In genomic region chr13:109521719-109522118, GRCh38 we compare ENCODE assay signal across 32 cellular contexts.
"Had no signal": no experiment of that assay in that cellular context is flagged by ENCODE, and none has a peak within 500 bp of the region (broad histone marks: within the 10 kb centered on the region; RNA-seq: fewer than 3 reads in every experiment).

No MANE protein-coding gene starts in this region.

- H3K9me3 Mint-ChIP-seq: naive B cell; naive thymus-derived CD8-positive, alpha-beta T cell; natural killer cell treated with Interleukin-12 subunit alpha and Interleukin-12 subunit beta and Interleukin-15 and Interleukin-18, amount 100 ng/mL, for 72 hours; nephron progenitor cell; neural crest cell; stimulated activated memory B cell treated with anti-CD40 and anti-IgM and Interleukin-4, amounts not matched to agents 10 μg/mL and 1 μg/mL and 100 μg/mL, for 72 hours; stimulated activated naive CD8-positive, alpha-beta T cell treated with anti-CD3 and anti-CD28 coated beads, Interleukin-15, amount 100 ng/mL, for 72 hours; type B pancreatic cell had no signal

- H3K4me3 ChIP-seq: ovary, psoas muscle, right lobe of liver, sigmoid colon, suprapubic skin, testis, tibial artery, transverse colon, upper lobe of right lung, vagina had no signal

- H3K4me3 Mint-ChIP-seq: naive B cell; naive thymus-derived CD8-positive, alpha-beta T cell; natural killer cell treated with Interleukin-12 subunit alpha and Interleukin-12 subunit beta and Interleukin-15 and Interleukin-18, amount 100 ng/mL, for 72 hours; nephron progenitor cell; neural crest cell; stimulated activated memory B cell treated with anti-CD40 and anti-IgM and Interleukin-4, amounts not matched to agents 10 μg/mL and 1 μg/mL and 100 μg/mL, for 72 hours; stimulated activated naive CD8-positive, alpha-beta T cell treated with anti-CD3 and anti-CD28 coated beads, Interleukin-15, amount 100 ng/mL, for 72 hours; type B pancreatic cell had no signal

- H3K36me3 Mint-ChIP-seq: naive B cell; naive thymus-derived CD8-positive, alpha-beta T cell; natural killer cell treated with Interleukin-12 subunit alpha and Interleukin-12 subunit beta and Interleukin-15 and Interleukin-18, amount 100 ng/mL, for 72 hours; stimulated activated memory B cell treated with anti-CD40 and anti-IgM and Interleukin-4, amounts not matched to agents 10 μg/mL and 1 μg/mL and 100 μg/mL, for 72 hours; type B pancreatic cell had no signal

- ATAC-seq: naive thymus-derived CD8-positive, alpha-beta T cell; natural killer cell treated with Interleukin-12 subunit alpha and Interleukin-12 subunit beta and Interleukin-15 and Interleukin-18, amount 100 ng/mL, for 72 hours; psoas muscle; right cardiac atrium; right lobe of liver; stimulated activated memory B cell treated with anti-CD40 and anti-IgM and Interleukin-4, amounts not matched to agents 10 μg/mL and 1 μg/mL and 100 μg/mL, for 72 hours; stimulated activated naive CD8-positive, alpha-beta T cell treated with anti-CD3 and anti-CD28 coated beads, Interleukin-15, amount 100 ng/mL, for 72 hours; stimulated activated naive CD8-positive, alpha-beta T cell treated with anti-CD3 and anti-CD28 coated beads, Interleukin-15, Interleukin-2, amounts not matched to agents 100 U/mL and 50 U/mL, for 24 hours; upper lobe of right lung had no signal

- H3K4me1 ChIP-seq: parathyroid adenoma, psoas muscle, right lobe of liver, sigmoid colon, suprapubic skin, testis, tibial artery, transverse colon, upper lobe of right lung, vagina had no signal

- DNase-seq: naive B cell; naive thymus-derived CD8-positive, alpha-beta T cell; nephron progenitor cell; occipital lobe; ovary; posterior cingulate gyrus; psoas muscle; right cardiac atrium; right lobe of liver; sigmoid colon; small intestine; stimulated activated CD4-positive, alpha-beta T cell treated with anti-CD3 and anti-CD28 coated beads, Interleukin-15, amount 100 ng/mL, for 24 hours; stimulated activated CD4-positive, alpha-beta T cell treated with anti-CD3 and anti-CD28 coated beads, Interleukin-2, amount 100 ng/mL, for 24 hours; stimulated activated CD4-positive, alpha-beta T cell treated with anti-CD3 and anti-CD28 coated beads, Interleukin-2, amount 100 ng/mL, for 48 hours; stimulated activated CD4-positive, alpha-beta T cell treated with anti-CD3 and anti-CD28 coated beads, Interleukin-4, amount 100 ng/mL, for 4 hours; stimulated activated CD8-positive, alpha-beta memory T cell treated with anti-CD3 and anti-CD28 coated beads, Interleukin-4, amount 100 ng/mL, for 48 hours; stimulated activated naive CD4-positive, alpha-beta T cell; stimulated activated naive CD8-positive, alpha-beta T cell treated with anti-CD3 and anti-CD28 coated beads, Interleukin-15, amount 100 ng/mL, for 72 hours; stimulated activated naive CD8-positive, alpha-beta T cell treated with anti-CD3 and anti-CD28 coated beads, Interleukin-15, Interleukin-2, amounts not matched to agents 100 U/mL and 50 U/mL, for 24 hours; substantia nigra; testis; tibial artery; transverse colon; upper lobe of right lung had no signal

- H3K27ac Mint-ChIP-seq: naive B cell; naive thymus-derived CD8-positive, alpha-beta T cell; natural killer cell treated with Interleukin-12 subunit alpha and Interleukin-12 subunit beta and Interleukin-15 and Interleukin-18, amount 100 ng/mL, for 72 hours; nephron progenitor cell; progenitor cell of endocrine pancreas; stimulated activated memory B cell treated with anti-CD40 and anti-IgM and Interleukin-4, amounts not matched to agents 10 μg/mL and 1 μg/mL and 100 μg/mL, for 72 hours; stimulated activated naive CD8-positive, alpha-beta T cell treated with anti-CD3 and anti-CD28 coated beads, Interleukin-15, amount 100 ng/mL, for 72 hours; type B pancreatic cell had no signal

- H3K9me3 ChIP-seq: ovary, psoas muscle, right lobe of liver, sigmoid colon, suprapubic skin, testis, tibial artery, transverse colon, upper lobe of right lung, vagina had no signal

- H3K36me3 ChIP-seq: ovary, right lobe of liver, sigmoid colon, suprapubic skin, tibial artery, transverse colon, upper lobe of right lung, vagina had no signal

- H3K27me3 Mint-ChIP-seq: stimulated activated memory B cell treated with anti-CD40 and anti-IgM and Interleukin-4, amounts not matched to agents 10 μg/mL and 1 μg/mL and 100 μg/mL, for 72 hours; stimulated activated naive CD8-positive, alpha-beta T cell treated with anti-CD3 and anti-CD28 coated beads, Interleukin-15, amount 100 ng/mL, for 72 hours; type B pancreatic cell had no signal

- H3K27me3 ChIP-seq: ovary, right lobe of liver, sigmoid colon, suprapubic skin, testis, tibial artery, transverse colon, upper lobe of right lung, vagina had no signal

- H3K4me1 Mint-ChIP-seq: naive B cell; naive thymus-derived CD8-positive, alpha-beta T cell; nephron progenitor cell; neural crest cell; stimulated activated memory B cell treated with anti-CD40 and anti-IgM and Interleukin-4, amounts not matched to agents 10 μg/mL and 1 μg/mL and 100 μg/mL, for 72 hours; stimulated activated naive CD8-positive, alpha-beta T cell treated with anti-CD3 and anti-CD28 coated beads, Interleukin-15, amount 100 ng/mL, for 72 hours had no signal

- H3K27ac ChIP-seq: ovary, parathyroid adenoma, psoas muscle, right lobe of liver, sigmoid colon, suprapubic skin, testis, tibial artery, transverse colon, upper lobe of right lung, vagina had no signal
